1 cellular context compared by ENCODE assay signal in the genomic region with DNA sequence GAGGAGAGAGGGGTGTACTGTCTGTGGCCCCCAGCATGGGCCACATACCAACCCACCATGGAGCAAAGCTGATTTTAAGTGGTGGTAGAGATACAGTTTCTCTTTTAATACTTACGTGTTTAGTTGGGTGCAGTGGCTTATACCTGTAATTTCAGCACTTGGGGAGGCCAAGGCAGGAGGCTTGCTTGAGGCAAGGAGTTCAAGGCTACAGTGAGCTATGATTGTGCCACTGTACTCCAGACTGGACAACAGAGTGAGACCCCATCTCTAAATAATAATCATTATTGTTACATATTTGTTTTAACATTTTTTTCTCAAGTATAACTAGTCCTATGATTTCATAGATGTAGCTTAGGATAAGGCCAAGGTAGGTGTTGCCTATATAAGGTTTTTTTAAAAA.
TF ChIP-seq lines count a peak whose summit lies in the region.

No MANE protein-coding gene starts in this region.

TF ChIP-seq in HepG2, 621 proteins besides CTCF, POLR2A, EP300 and RAD21:
- 0 out of 2 replicates have a peak, but pooled peaks have one; percentile 46 for TF ChIP-seq ZNF121 (CRISPR knock-in tag; IDR thresholded peaks at IDR 0.05)
- TF ChIP-seq ZGPAT (CRISPR knock-in tag; IDR thresholded peaks at IDR 0.05), result no peak
- TF ChIP-seq, protein P1, sequence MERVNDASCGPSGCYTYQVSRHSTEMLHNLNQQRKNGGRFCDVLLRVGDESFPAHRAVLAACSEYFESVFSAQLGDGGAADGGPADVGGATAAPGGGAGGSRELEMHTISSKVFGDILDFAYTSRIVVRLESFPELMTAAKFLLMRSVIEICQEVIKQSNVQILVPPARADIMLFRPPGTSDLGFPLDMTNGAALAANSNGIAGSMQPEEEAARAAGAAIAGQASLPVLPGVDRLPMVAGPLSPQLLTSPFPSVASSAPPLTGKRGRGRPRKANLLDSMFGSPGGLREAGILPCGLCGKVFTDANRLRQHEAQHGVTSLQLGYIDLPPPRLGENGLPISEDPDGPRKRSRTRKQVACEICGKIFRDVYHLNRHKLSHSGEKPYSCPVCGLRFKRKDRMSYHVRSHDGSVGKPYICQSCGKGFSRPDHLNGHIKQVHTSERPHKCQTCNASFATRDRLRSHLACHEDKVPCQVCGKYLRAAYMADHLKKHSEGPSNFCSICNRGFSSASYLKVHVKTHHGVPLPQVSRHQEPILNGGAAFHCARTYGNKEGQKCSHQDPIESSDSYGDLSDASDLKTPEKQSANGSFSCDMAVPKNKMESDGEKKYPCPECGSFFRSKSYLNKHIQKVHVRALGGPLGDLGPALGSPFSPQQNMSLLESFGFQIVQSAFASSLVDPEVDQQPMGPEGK (CRISPR knock-in tag; IDR thresholded peaks at IDR 0.05), result no peak
